In genomic region chr7:112232212-112232978, GRCh38 we compare ENCODE assay signal across 24 cellular contexts. TPM values are rescaled to one million over a fixed set of nuclear protein-coding genes. Genes with fewer than 3 reads are reported as not detected.
DNase-seq lines count a peak whose midpoint lies in the region; ATAC-seq, FAIRE-seq and TF ChIP-seq lines count a peak whose summit lies in the region.
"Had no signal": no experiment of that assay in that cellular context is flagged by ENCODE, and none has a peak within 500 bp of the region (broad histone marks: within the 10 kb centered on the region; RNA-seq: fewer than 3 reads in every experiment).

No MANE protein-coding gene starts in this region.

- H3K9ac ChIP-seq in liver (ENCODE audit: low read depth in 1 of 2, low read length in 2 of 2) (peak overlapping the region in 1 of 2 donors; percentile 9), HepG2 (ENCODE audit: insufficient read depth, low read depth, low read length) (no peak overlapping the region), K562 (ENCODE audit: insufficient read depth in 1 of 2, low read depth in 2 of 2, low read length in 2 of 2) (no peak overlapping the region), mammary epithelial cell (ENCODE audit: insufficient read depth, low read length) (no peak overlapping the region)

- H3K4me2 ChIP-seq in HepG2 (ENCODE audit: low read depth, low read length), result no peak overlapping the region
- H3K4me2 ChIP-seq in K562 (ENCODE audit: insufficient read depth, low read length), result no peak overlapping the region
- H3K4me2 ChIP-seq in mammary epithelial cell (ENCODE audit: insufficient read depth, low read depth, low read length), result no peak overlapping the region
- H3K4me2 ChIP-seq: GM23338 had no signal

- peak overlapping the region; percentile 95 to 96 for H3K27ac ChIP-seq in liver (ENCODE audit: low read depth in 1 of 2, low read length in 2 of 2)
- no peak overlapping the region for H3K27ac ChIP-seq in HepG2 (ENCODE audit: extremely low read length, insufficient read depth, low read length)
- H3K27ac ChIP-seq in K562 (ENCODE audit: extremely low read depth, low read depth, low read length), result no peak overlapping the region
- no peak overlapping the region for H3K27ac ChIP-seq in Peyer's patch
- H3K27ac ChIP-seq in mammary epithelial cell (ENCODE audit: insufficient read depth, low read depth, low read length), result no peak overlapping the region

- no peaks in the 10 kb centered on the region for H3K27me3 ChIP-seq in liver (ENCODE audit: control insufficient read depth in 4 of 4, insufficient read depth in 4 of 4, low read length in 3 of 4)
- no peaks in the 10 kb centered on the region for H3K27me3 ChIP-seq in HepG2 (ENCODE audit: control insufficient read depth in 1 of 2, insufficient read depth in 2 of 2, low read length in 2 of 2)
- no peaks in the 10 kb centered on the region for H3K27me3 ChIP-seq in K562 (ENCODE audit: control insufficient read depth in 2 of 2, insufficient read depth in 2 of 2, low read length in 2 of 2)
- no peaks in the 10 kb centered on the region for H3K27me3 ChIP-seq in Peyer's patch
- H3K27me3 ChIP-seq in mammary epithelial cell (ENCODE audit: insufficient read depth, low read length), result no peaks in the 10 kb centered on the region
- H3K27me3 ChIP-seq: BE2C had no signal

- H3K4me1 Mint-ChIP-seq in neural crest cell, result no peaks in the 10 kb centered on the region

- no peaks in the 10 kb centered on the region for H3K36me3 Mint-ChIP-seq in neural crest cell (ENCODE audit: low read depth)

- intact Hi-C loops in HepG2 (cut with micrococcal nuclease; ENCODE audit: unreplicated experiment), result no loop called here
- intact Hi-C loops in K562 (cut with micrococcal nuclease), result no loop called here
- intact Hi-C loops in mammary epithelial cell (cut with micrococcal nuclease), result no loop called here

- H3K4me1 ChIP-seq in liver (ENCODE audit: control insufficient read depth in 4 of 4, insufficient read depth in 4 of 4, low read length in 3 of 4) (peaks cover 2 to 28% (median 13%) of the 10 kb centered on the region in 4 donors), HepG2 (ENCODE audit: insufficient read depth, low read length) (peaks cover 57% of the 10 kb centered on the region), K562 (replicated peaks in 1 of 2; ENCODE audit: control insufficient read depth in 2 of 2, insufficient read depth in 2 of 2, low read length in 2 of 2) (no peaks in the 10 kb centered on the region), Peyer's patch (no peaks in the 10 kb centered on the region), mammary epithelial cell (ENCODE audit: insufficient read depth, low read length) (peaks cover under 1% of the 10 kb centered on the region)
- H3K4me1 ChIP-seq: BE2C had no signal

- H3K79me2 ChIP-seq in HepG2 (ENCODE audit: insufficient read depth, low read length), result peaks cover 36% of the 10 kb centered on the region
- no peaks in the 10 kb centered on the region for H3K79me2 ChIP-seq in K562 (ENCODE audit: control insufficient read depth, insufficient read depth, low read length)
- H3K79me2 ChIP-seq in mammary epithelial cell (ENCODE audit: insufficient read depth, low read length), result peaks cover 39% of the 10 kb centered on the region

- H3K27me3 Mint-ChIP-seq in neural crest cell (ENCODE audit: low read depth), result no peaks in the 10 kb centered on the region
- H3K27me3 Mint-ChIP-seq: CD4-positive, CD25-positive, alpha-beta regulatory T cell; IgD-negative memory B cell had no signal

- H3K4me3 Mint-ChIP-seq in neural crest cell, result no peak overlapping the region
- H3K4me3 Mint-ChIP-seq: CD4-positive, CD25-positive, alpha-beta regulatory T cell; CD8-positive, alpha-beta memory T cell; GM23338; IgD-negative memory B cell had no signal

- no peak for TF ChIP-seq CTCF in liver (IDR thresholded peaks at IDR 0.05; ENCODE audit: low read depth, low read length, missing input control)
- TF ChIP-seq CTCF in HepG2 (CRISPR knock-in tag; IDR thresholded peaks at IDR 0.05), result no peak
- TF ChIP-seq CTCF in K562 (IDR thresholded peaks at IDR 0.05 in 2 of 3, conservative IDR thresholded peaks at IDR 0.05 in 1 of 3; ENCODE audit: insufficient read depth in 2 of 3, low read depth in 1 of 3, low read length in 3 of 3), result no peak
- TF ChIP-seq CTCF in neural crest cell (conservative IDR thresholded peaks at IDR 0.05), result no peak
- TF ChIP-seq CTCF in Peyer's patch (IDR thresholded peaks at IDR 0.05), result no peak
- no peak for TF ChIP-seq CTCF in mammary epithelial cell (conservative IDR thresholded peaks at IDR 0.05 in 1 of 2, IDR thresholded peaks at IDR 0.05 in 1 of 2; ENCODE audit: extremely low read depth in 1 of 2, insufficient read depth in 1 of 2, low read depth in 1 of 2, low read length in 2 of 2)

- ATAC-seq in HepG2 (no peak), K562 (no peak), GM21786 (IDR thresholded peaks at IDR 0.05; ENCODE audit: unreplicated experiment) (no peak)
- ATAC-seq: GM12878, GM23338, HCT116 had no signal

- TF ChIP-seq RAD21 in liver (IDR thresholded peaks at IDR 0.05), result no peak
- TF ChIP-seq RAD21 in HepG2 (CRISPR knock-in tag; IDR thresholded peaks at IDR 0.05), result no peak
- TF ChIP-seq RAD21 in K562 (CRISPR knock-in tag; conservative IDR thresholded peaks at IDR 0.05 in 1 of 2, IDR thresholded peaks at IDR 0.05 in 1 of 2), result no peak

- H3K4me3 ChIP-seq in liver (ENCODE audit: low read depth in 1 of 3, low read length in 3 of 3) (peak overlapping the region in 1 of 3 donors; percentile 28), HepG2 (replicated peaks in 1 of 3; ENCODE audit: insufficient read depth in 1 of 3, low read depth in 2 of 3, low read length in 3 of 3) (no peak overlapping the region), K562 (no peak overlapping the region), Peyer's patch (no peak overlapping the region), mammary epithelial cell (replicated peaks in 1 of 3; ENCODE audit: insufficient read depth in 1 of 3, low read depth in 2 of 3, low read length in 3 of 3) (no peak overlapping the region)
- H3K4me3 ChIP-seq: GM12878, GM23338 had no signal

- no peaks in the 10 kb centered on the region for H3K9me3 Mint-ChIP-seq in neural crest cell
- H3K9me3 Mint-ChIP-seq: GM23338 had no signal

- in situ Hi-C loops in HepG2 (cut with HindIII; ENCODE audit: extremely low pct_ligation_motif_present, low pct_unique_long_range_greater_than_20kb) (no loop called here), K562 (cut with MboI) (no loop called here), mammary epithelial cell (cut with MboI; ENCODE audit: low sequenced_read_pairs in 2 of 2) (no loop called here)

- TF ChIP-seq POLR2A in HepG2 (IDR thresholded peaks at IDR 0.05; ENCODE audit: insufficient read depth in 1 of 2, low read depth in 2 of 2, low read length in 2 of 2) (no peak), H54 (IDR thresholded peaks at IDR 0.05; ENCODE audit: low read depth, low read length) (no peak), K562 (conservative IDR thresholded peaks at IDR 0.05) (no peak), Peyer's patch (IDR thresholded peaks at IDR 0.05) (no peak)

- H3K27ac Mint-ChIP-seq in neural crest cell (ENCODE audit: unreplicated experiment), result peak overlapping the region; percentile 3
- H3K27ac Mint-ChIP-seq: CD4-positive, CD25-positive, alpha-beta regulatory T cell; CD8-positive, alpha-beta memory T cell; GM23338; IgD-negative memory B cell had no signal

- dilution Hi-C loops in mammary epithelial cell (cut with HindIII; ENCODE audit: low sequenced_read_pairs), result no loop called here

- H3K9me1 ChIP-seq in K562 (ENCODE audit: control insufficient read depth, insufficient read depth, low read length), result no peaks in the 10 kb centered on the region

- DNase-seq in HepG2 (ENCODE audit: low spot score), result no peak
- no peak for DNase-seq in H54 (ENCODE audit: insufficient read length, low spot score)
- DNase-seq in K562 (ENCODE audit: extremely low read depth in 1 of 4, low spot score in 3 of 4), result no peak
- DNase-seq in neural crest cell (ENCODE audit: low read depth, low spot score), result no peak
- DNase-seq in Peyer's patch, result no peak
- DNase-seq in mammary epithelial cell, result no peak
- DNase-seq: ACHN; BE2C; C1 segment of cervical spinal cord; CD4-positive, CD25-positive, alpha-beta regulatory T cell; CD8-positive, alpha-beta memory T cell; COR-L47; DMS79 treated with DMSO at 0.1 percent for 48 hours; H7; KG1 had no signal

- POLR2A ChIA-PET in HepG2 (lab: Yijun Ruan, JAX) (no interaction called here), K562 (lab: Yijun Ruan, JAX) (no interaction called here)

- BruUV-seq in HepG2 (replicated peaks; lab: Mats Ljungman, UMichigan), result no TSS peak
- no TSS peak for BruUV-seq in K562 (replicated peaks; lab: Mats Ljungman, UMichigan)
- no TSS peak for BruUV-seq in mammary epithelial cell (replicated peaks; lab: Mats Ljungman, UMichigan)

- no peak overlapping the region for H2AFZ ChIP-seq in HepG2 (ENCODE audit: low read length)
- no peak overlapping the region for H2AFZ ChIP-seq in K562 (ENCODE audit: low read depth, low read length)
- H2AFZ ChIP-seq in mammary epithelial cell (ENCODE audit: low read depth, low read length), result no peak overlapping the region
- H2AFZ ChIP-seq: GM23338 had no signal

- CTCF ChIA-PET in HepG2 (lab: Yijun Ruan, JAX; ENCODE audit: low intra/inter-chr PET ratio, low total read pairs) (no interaction called here), K562 (lab: Yijun Ruan, JAX; ENCODE audit: low intra/inter-chr PET ratio) (no interaction called here), mammary epithelial cell (lab: Charles Lee; ENCODE audit: low non-redundant PET) (no interaction called here)

- 86% methylated on average over 4 of the region's 4 CpGs for whole genome bisulfite sequencing in liver
- 100% methylated on average over 4 of the region's 4 CpGs for WGBS in HepG2 (ENCODE audit: low lambda C conversion rate)
- WGBS in K562 (ENCODE audit: insufficient coverage, low coverage, missing lambda C conversion rate), result 21% methylated on average over 4 of the region's 4 CpGs
- WGBS in mammary epithelial cell (ENCODE audit: low coverage, missing lambda C conversion rate), result 96% methylated on average over 4 of the region's 4 CpGs

- TF ChIP-seq EP300 in HepG2 (IDR thresholded peaks at IDR 0.05; ENCODE audit: low read depth in 2 of 2, low read length in 2 of 2) (no peak), HepG2 (CRISPR knock-in tag; IDR thresholded peaks at IDR 0.05; ENCODE audit: borderline replicate concordance) (no peak), K562 (IDR thresholded peaks at IDR 0.05; ENCODE audit: low read length) (no peak)

- H3K9me3 ChIP-seq in liver (ENCODE audit: control insufficient read depth in 4 of 4, low read length in 3 of 4) (no peaks in the 10 kb centered on the region), HepG2 (ENCODE audit: low read length) (no peaks in the 10 kb centered on the region; the same call in 1 of the 2 replicates), K562 (replicated peaks; ENCODE audit: control insufficient read depth, insufficient read depth, low read depth, low read length) (no peaks in the 10 kb centered on the region), Peyer's patch (no peaks in the 10 kb centered on the region), mammary epithelial cell (replicated peaks; ENCODE audit: insufficient read depth, low read length) (no peaks in the 10 kb centered on the region)
- H3K9me3 ChIP-seq: BE2C had no signal

- H4K20me1 ChIP-seq in HepG2 (ENCODE audit: insufficient read depth, low read length), result peaks cover 3% of the 10 kb centered on the region; the same call in 1 of the 2 replicates
- H4K20me1 ChIP-seq in K562 (replicated peaks; ENCODE audit: control insufficient read depth, insufficient read depth, low read length), result no peaks in the 10 kb centered on the region; the same call in 1 of the 2 replicates
- H4K20me1 ChIP-seq in mammary epithelial cell (ENCODE audit: insufficient read depth, low read length), result no peaks in the 10 kb centered on the region

- H3K36me3 ChIP-seq in liver (ENCODE audit: control insufficient read depth in 4 of 4, insufficient read depth in 3 of 4, low read depth in 1 of 4, low read length in 3 of 4) (no peaks in the 10 kb centered on the region), HepG2 (replicated peaks in 1 of 2; ENCODE audit: control insufficient read depth in 1 of 2, insufficient read depth in 2 of 2, low read length in 2 of 2) (no peaks in the 10 kb centered on the region), K562 (ENCODE audit: control insufficient read depth, insufficient read depth, low read length) (no peaks in the 10 kb centered on the region), Peyer's patch (no peaks in the 10 kb centered on the region), mammary epithelial cell (ENCODE audit: insufficient read depth, low read length) (no peaks in the 10 kb centered on the region)
- H3K36me3 ChIP-seq: BE2C had no signal

- FAIRE-seq in HepG2 (lab: Jason Lieb, UNC) (no peak), H54 (lab: Jason Lieb, UNC) (peak; percentile 53), K562 (lab: Jason Lieb, UNC) (no peak)
- FAIRE-seq: A204.1, GM12878, GM18507, HTR-8/SVneo had no signal

RNA-seq across cellular contexts. Expression of gene ZNF277, which starts 25.9 kb away (rescaled TPM):
- 10 to 100 TPM; 16.9 to 23.5 TPM for total RNA-seq in liver
- 10 to 100 TPM in 1 of 2 donors, 1 to 10 TPM in 1; 7.8 to 12.2 TPM for polyA plus RNA-seq in liver
- total RNA-seq in HepG2 (2016; rRNA removed; fragmentation: Illumina TruSeq; extraction: Trizol), result 30.1 and 44.8 TPM in 2 replicates
- 12.0 and 13.8 TPM in 2 replicates for total RNA-seq in HepG2 (2016; cell fraction: cytosol; rRNA removed; fragmentation: Illumina TruSeq; extraction: Trizol; ENCODE audit: low read depth)
- 29.9 and 44.3 TPM in 2 replicates for total RNA-seq in HepG2 (2016; cell fraction: insoluble cytoplasmic fraction; rRNA removed; fragmentation: Illumina TruSeq; extraction: Trizol)
- 31.0 and 38.7 TPM in 2 replicates for total RNA-seq in HepG2 (2016; cell fraction: membrane; rRNA removed; fragmentation: Illumina TruSeq; extraction: Trizol)
- 20.9 and 21.0 TPM in 2 replicates for total RNA-seq in HepG2 (2016; cell fraction: nucleus; rRNA removed; fragmentation: Illumina TruSeq; extraction: Trizol)
- polyA plus RNA-seq in HepG2 (2011; rRNA removed), result 20.0 and 29.1 TPM in 2 replicates
- polyA plus RNA-seq in HepG2 (2011; cell fraction: cytosol; rRNA removed), result 13.8 and 19.6 TPM in 2 replicates
- polyA plus RNA-seq in HepG2 (2011; cell fraction: nucleus; rRNA removed), result 3.9 and 4.8 TPM in 2 replicates
- polyA plus RNA-seq in HepG2 (2012), result 37.4 and 40.5 TPM in 2 replicates
- polyA plus RNA-seq in HepG2 (2016; cell fraction: cytosol; fragmentation: Illumina TruSeq; extraction: Trizol; ENCODE audit: low read depth), result 10.2 and 13.8 TPM in 2 replicates
- 34.0 and 36.2 TPM in 2 replicates for polyA plus RNA-seq in HepG2 (2016; cell fraction: insoluble cytoplasmic fraction; fragmentation: Illumina TruSeq; extraction: Trizol; ENCODE audit: low read depth)
- 20.1 and 24.9 TPM in 2 replicates for polyA plus RNA-seq in HepG2 (2016; cell fraction: membrane; fragmentation: Illumina TruSeq; extraction: Trizol; ENCODE audit: low read depth)
- polyA plus RNA-seq in HepG2 (2016; cell fraction: nucleus; fragmentation: Illumina TruSeq; extraction: Trizol; ENCODE audit: insufficient read depth, low read depth), result 11.7 and 17.4 TPM in 2 replicates
- polyA minus RNA-seq in HepG2 (2011; rRNA and poly(A)+ RNA removed; ENCODE audit: low replicate concordance), result 7.4 and 8.8 TPM in 2 replicates
- polyA minus RNA-seq in HepG2 (2011; cell fraction: cytosol; rRNA and poly(A)+ RNA removed), result 42.6 and 49.1 TPM in 2 replicates
- polyA minus RNA-seq in HepG2 (2011; cell fraction: nucleus; rRNA and poly(A)+ RNA removed), result 45.6 and 48.4 TPM in 2 replicates
- total RNA-seq in K562 (2011; cell fraction: chromatin; rRNA removed; ENCODE audit: low replicate concordance), result 7.6 and 23.6 TPM in 2 replicates
- total RNA-seq in K562 (2011; cell fraction: nucleolus; rRNA removed), result 11.6 and 14.0 TPM in 2 replicates
- 13.6 and 16.2 TPM in 2 replicates for total RNA-seq in K562 (2011; cell fraction: nucleoplasm; rRNA removed)
- 14.3 and 18.8 TPM in 2 replicates for total RNA-seq in K562 (2014; rRNA removed)
- total RNA-seq in K562 (2014; rRNA removed; fragmentation: Illumina TruSeq; extraction: Trizol), result 33.5 and 42.0 TPM in 2 replicates
- total RNA-seq in K562 (2015; rRNA removed; fragmentation: Illumina TruSeq; extraction: Trizol), result 27.6 and 29.5 TPM in 2 replicates
- total RNA-seq in K562 (2021), result 18.5 and 20.3 TPM in 2 replicates
- polyA plus RNA-seq in K562 (2011; rRNA removed), result 25.0 and 28.7 TPM in 2 replicates
- 3.1 and 9.3 TPM in 2 replicates for polyA plus RNA-seq in K562 (2011; cell fraction: cytosol; rRNA removed)
- polyA plus RNA-seq in K562 (2011; cell fraction: nucleus; rRNA removed), result 4.4 and 7.7 TPM in 2 replicates
- polyA plus RNA-seq in K562 (2012), result 16.5 and 55.5 TPM in 2 replicates
- 29.4 and 29.8 TPM in 2 replicates for polyA plus RNA-seq in K562 (2014; fragmentation: Illumina TruSeq; extraction: Trizol)
- polyA plus RNA-seq in K562 (2014; fragmentation: Nextera tagmentation; extraction: Ambion mirVana), result 10 to 100 TPM; 27.4 to 27.7 TPM
- polyA plus RNA-seq in K562 (2014; rRNA removed), result 19.3 and 20.7 TPM in 2 replicates
- polyA minus RNA-seq in K562 (2011; rRNA and poly(A)+ RNA removed), result 31.5 and 38.3 TPM in 2 replicates
- 18.6 and 19.1 TPM in 2 replicates for polyA minus RNA-seq in K562 (2011; cell fraction: cytosol; rRNA and poly(A)+ RNA removed)
- polyA minus RNA-seq in K562 (2011; cell fraction: nucleus; rRNA and poly(A)+ RNA removed), result 17.2 and 19.0 TPM in 2 replicates
- 20.2 and 20.9 TPM in 2 replicates for total RNA-seq in neural crest cell
- total RNA-seq in Peyer's patch, result 10 to 100 TPM; 18.3 to 25.6 (median 19.5) TPM
- total RNA-seq in mammary epithelial cell, result 10 to 100 TPM; 18.9 to 36.0 TPM
- 11.8 TPM for polyA plus RNA-seq in mammary epithelial cell
- polyA minus RNA-seq in mammary epithelial cell, result not detected

RNA-seq across cellular contexts. Expression of gene DOCK4, which starts 26.2 kb away (rescaled TPM):
- total RNA-seq in liver (10 to 100 TPM; 16.9 to 48.9 TPM), HepG2 (2016; rRNA removed; fragmentation: Illumina TruSeq; extraction: Trizol) (13.5 and 19.1 TPM in 2 replicates), K562 (2014; rRNA removed) (1.5 and 2.0 TPM in 2 replicates), K562 (2014; rRNA removed; fragmentation: Illumina TruSeq; extraction: Trizol) (2.1 and 2.3 TPM in 2 replicates), K562 (2015; rRNA removed; fragmentation: Illumina TruSeq; extraction: Trizol) (1.7 and 2.1 TPM in 2 replicates), K562 (2021) (3.8 and 4.9 TPM in 2 replicates), neural crest cell (14.1 and 15.3 TPM in 2 replicates), Peyer's patch (10 to 100 TPM in 3 of 4 donors, 1 to 10 TPM in 1; 5.1 to 52.8 (median 15.5) TPM), mammary epithelial cell (10 to 100 TPM in 1 of 2 donors, 1 to 10 TPM in 1; 7.5 to 22.2 TPM)
- polyA plus RNA-seq in liver (1 to 10 TPM; 7.2 to 8.7 TPM), HepG2 (2011; rRNA removed) (16.2 and 17.4 TPM in 2 replicates), K562 (2011; rRNA removed) (3.7 and 5.7 TPM in 2 replicates), K562 (2014; fragmentation: Illumina TruSeq; extraction: Trizol) (1.8 and 2.9 TPM in 2 replicates), K562 (2014; fragmentation: Nextera tagmentation; extraction: Ambion mirVana) (under 1 TPM; 0.42 to 0.45 TPM), K562 (2014; rRNA removed) (3.3 and 3.8 TPM in 2 replicates), mammary epithelial cell (8.7 TPM)
- 6.3 and 6.4 TPM in 2 replicates for total RNA-seq in HepG2 (2016; cell fraction: cytosol; rRNA removed; fragmentation: Illumina TruSeq; extraction: Trizol; ENCODE audit: low read depth)
- total RNA-seq in HepG2 (2016; cell fraction: insoluble cytoplasmic fraction; rRNA removed; fragmentation: Illumina TruSeq; extraction: Trizol), result 14.2 and 17.5 TPM in 2 replicates
- 4.5 and 6.0 TPM in 2 replicates for total RNA-seq in HepG2 (2016; cell fraction: membrane; rRNA removed; fragmentation: Illumina TruSeq; extraction: Trizol)
- total RNA-seq in HepG2 (2016; cell fraction: nucleus; rRNA removed; fragmentation: Illumina TruSeq; extraction: Trizol), result 45.8 and 53.4 TPM in 2 replicates
- polyA plus RNA-seq in HepG2 (2011; cell fraction: cytosol; rRNA removed), result 9.8 and 10.6 TPM in 2 replicates
- 23.1 and 29.8 TPM in 2 replicates for polyA plus RNA-seq in HepG2 (2011; cell fraction: nucleus; rRNA removed)
- 12.9 and 13.0 TPM in 2 replicates for polyA plus RNA-seq in HepG2 (2012)
- polyA plus RNA-seq in HepG2 (2016; cell fraction: cytosol; fragmentation: Illumina TruSeq; extraction: Trizol; ENCODE audit: low read depth), result 0.15 and 0.33 TPM in 2 replicates
- 6.8 TPM in 2 replicates for polyA plus RNA-seq in HepG2 (2016; cell fraction: insoluble cytoplasmic fraction; fragmentation: Illumina TruSeq; extraction: Trizol; ENCODE audit: low read depth)
- 0.62 and 0.66 TPM in 2 replicates for polyA plus RNA-seq in HepG2 (2016; cell fraction: membrane; fragmentation: Illumina TruSeq; extraction: Trizol; ENCODE audit: low read depth)
- 18.9 and 19.8 TPM in 2 replicates for polyA plus RNA-seq in HepG2 (2016; cell fraction: nucleus; fragmentation: Illumina TruSeq; extraction: Trizol; ENCODE audit: insufficient read depth, low read depth)
- 5.9 and 36.9 TPM in 2 replicates for polyA minus RNA-seq in HepG2 (2011; rRNA and poly(A)+ RNA removed; ENCODE audit: low replicate concordance)
- 21.7 and 38.6 TPM in 2 replicates for polyA minus RNA-seq in HepG2 (2011; cell fraction: cytosol; rRNA and poly(A)+ RNA removed)
- polyA minus RNA-seq in HepG2 (2011; cell fraction: nucleus; rRNA and poly(A)+ RNA removed), result 212 and 216 TPM in 2 replicates
- 15.9 and 23.4 TPM in 2 replicates for total RNA-seq in K562 (2011; cell fraction: chromatin; rRNA removed; ENCODE audit: low replicate concordance)
- total RNA-seq in K562 (2011; cell fraction: nucleolus; rRNA removed), result 3.8 and 8.0 TPM in 2 replicates
- 10.6 and 11.6 TPM in 2 replicates for total RNA-seq in K562 (2011; cell fraction: nucleoplasm; rRNA removed)
- polyA plus RNA-seq in K562 (2011; cell fraction: cytosol; rRNA removed), result 1.2 and 1.7 TPM in 2 replicates
- 18.4 and 29.9 TPM in 2 replicates for polyA plus RNA-seq in K562 (2011; cell fraction: nucleus; rRNA removed)
- polyA plus RNA-seq in K562 (2012), result 1.9 and 2.4 TPM in 2 replicates
- polyA minus RNA-seq in K562 (2011; rRNA and poly(A)+ RNA removed), result 4.3 and 6.8 TPM in 2 replicates
- polyA minus RNA-seq in K562 (2011; cell fraction: cytosol; rRNA and poly(A)+ RNA removed), result 1.1 and 1.2 TPM in 2 replicates
- 10.6 and 13.5 TPM in 2 replicates for polyA minus RNA-seq in K562 (2011; cell fraction: nucleus; rRNA and poly(A)+ RNA removed)
- 58.4 TPM for polyA minus RNA-seq in mammary epithelial cell
- polyA plus RNA-seq: CD4-positive, CD25-positive, alpha-beta regulatory T cell; CD8-positive, alpha-beta memory T cell; IgD-negative memory B cell had no signal

Comparison
In these comparisons a context has a peak if more than half of its experiments do, and no peak if none do; other contexts are left out.
1. H3K27ac ChIP-seq: peak in liver (2 of 2); none in HepG2 (single experiment), K562 (single experiment), Peyer's patch (0 of 4) and mammary epithelial cell (single experiment).